In the genomic region with DNA sequence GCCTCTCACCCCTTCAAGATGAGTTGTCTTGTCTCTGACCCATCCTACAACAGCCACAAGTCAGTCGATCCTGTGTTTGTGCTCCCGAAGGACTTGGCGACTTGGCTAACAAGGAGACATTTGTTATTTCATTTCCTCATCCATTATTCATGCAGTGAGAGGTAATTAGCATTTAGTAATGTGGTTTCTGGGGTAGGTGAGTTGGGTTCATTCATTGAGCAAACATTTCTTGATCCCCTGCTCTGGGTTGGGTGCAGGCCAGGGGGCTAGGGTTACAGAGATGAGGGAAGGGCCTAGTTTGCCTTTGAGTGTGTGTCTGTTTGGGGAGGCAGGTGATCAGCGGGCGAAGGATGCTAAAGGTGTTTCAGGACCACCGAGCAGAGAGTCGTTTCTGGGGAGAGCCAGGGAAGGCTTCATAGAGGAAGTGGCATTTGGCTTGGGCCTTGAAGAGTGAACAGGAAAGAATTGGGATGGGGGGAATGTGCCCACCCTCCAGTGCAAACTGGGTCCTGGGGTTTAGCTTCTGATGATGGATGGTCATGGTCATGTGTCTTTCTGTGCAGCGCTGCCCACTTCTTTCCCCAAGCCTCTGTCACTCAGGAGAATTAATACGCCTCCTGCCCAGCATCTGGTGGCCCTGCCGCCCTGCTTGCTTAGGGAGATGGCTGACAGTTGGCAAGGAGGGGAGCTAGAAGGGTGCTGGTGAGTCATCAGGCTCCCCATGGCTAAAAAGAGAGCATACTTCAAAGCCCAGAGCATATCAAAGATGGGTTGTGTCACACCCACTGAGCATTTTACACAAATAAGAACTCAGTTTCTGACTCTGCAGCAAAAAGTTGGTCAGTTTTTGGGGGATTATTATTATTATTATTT, we compare ENCODE assay signal across 8 cellular contexts. TPM values are rescaled to one million over a fixed set of nuclear protein-coding genes. Genes with fewer than 3 reads are reported as not detected.
DNase-seq lines count a peak whose midpoint lies in the region; ATAC-seq lines count a peak whose summit lies in the region.

No MANE protein-coding gene starts in this region.

- H2BK5ac ChIP-seq in mesendoderm (ENCODE audit: low read length) = no peak overlapping the region

- no peak overlapping the region for H4K8ac ChIP-seq in mesendoderm (ENCODE audit: low read depth, low read length)

- H3K4me2 ChIP-seq in mesendoderm (ENCODE audit: low read length) = no peak overlapping the region

- no peak overlapping the region for H3K4ac ChIP-seq in mesendoderm (ENCODE audit: low read depth, low read length)

- H3K79me1 ChIP-seq in mesendoderm (ENCODE audit: low read length) = peaks cover 8% of the 10 kb centered on the region

- H3K4me1 Mint-ChIP-seq in activated T-helper 1 cell treated with anti-CD3 and anti-CD28 coated beads, Interleukin-12 subunit alpha, Interleukin-12 subunit beta, Interleukin-2, Interleukin-4 antibody, amounts not matched to agents 30 ng/mL and 10 ng/mL and 1 ng/mL, durations not matched to agents 14 hours and 24 hours and 36 hours (ENCODE audit: low read depth) = peaks cover 34% of the 10 kb centered on the region

- no peak overlapping the region for H3K9ac ChIP-seq in mesendoderm (ENCODE audit: low read length)

- H3K4me3 Mint-ChIP-seq in activated T-helper 1 cell treated with anti-CD3 and anti-CD28 coated beads, Interleukin-12 subunit alpha, Interleukin-12 subunit beta, Interleukin-2, Interleukin-4 antibody, amounts not matched to agents 30 ng/mL and 10 ng/mL and 1 ng/mL, durations not matched to agents 14 hours and 24 hours and 36 hours = no peak overlapping the region

- no peak overlapping the region for H3K4me3 ChIP-seq in mesendoderm (ENCODE audit: low read length)

- H3K27ac ChIP-seq in mesendoderm (ENCODE audit: low read depth, low read length) = peak overlapping the region; percentile 52

- intact Hi-C loops in activated T-helper 1 cell treated with anti-CD3 and anti-CD28 coated beads, Interleukin-12 subunit alpha, Interleukin-12 subunit beta, Interleukin-2, Interleukin-4 antibody, amounts not matched to agents 30 ng/mL and 10 ng/mL and 1 ng/mL, durations not matched to agents 14 hours and 24 hours and 36 hours (cut with micrococcal nuclease) = loop anchor here (5.0 kb wide), 1 partner anchor 38 kb away; a partner anchor contains a TSS
- intact Hi-C loops in posterior cingulate gyrus (cut with DNase I) = no loop called here

- WGBS in mesendoderm (ENCODE audit: extremely low coverage, insufficient coverage, low lambda C conversion rate) = no CpG with 5 or more reads among the region's 10 CpGs

- H3K56ac ChIP-seq in mesendoderm (ENCODE audit: low read length) = no peak overlapping the region

- no peaks in the 10 kb centered on the region for H3K27me3 ChIP-seq in mesendoderm (ENCODE audit: insufficient read depth, low read length, poor library complexity)

- H3K4me1 ChIP-seq in mesendoderm (ENCODE audit: control insufficient read depth, low read depth, low read length) = peaks cover 10% of the 10 kb centered on the region

- no peaks in the 10 kb centered on the region for H3K36me3 ChIP-seq in mesendoderm (ENCODE audit: control insufficient read depth, insufficient read depth, low read length)

- no peaks in the 10 kb centered on the region for H3K79me2 ChIP-seq in mesendoderm (ENCODE audit: control insufficient read depth, insufficient read depth, low read length)

- peaks cover 13% of the 10 kb centered on the region for H3K9me3 Mint-ChIP-seq in activated T-helper 1 cell treated with anti-CD3 and anti-CD28 coated beads, Interleukin-12 subunit alpha, Interleukin-12 subunit beta, Interleukin-2, Interleukin-4 antibody, amounts not matched to agents 30 ng/mL and 10 ng/mL and 1 ng/mL, durations not matched to agents 14 hours and 24 hours and 36 hours

- H3K27me3 Mint-ChIP-seq in activated T-helper 1 cell treated with anti-CD3 and anti-CD28 coated beads, Interleukin-12 subunit alpha, Interleukin-12 subunit beta, Interleukin-2, Interleukin-4 antibody, amounts not matched to agents 30 ng/mL and 10 ng/mL and 1 ng/mL, durations not matched to agents 14 hours and 24 hours and 36 hours (ENCODE audit: insufficient read depth) = no peaks in the 10 kb centered on the region

- DNase-seq in DMS53 treated with DMSO at 0.1 percent for 48 hours (lab: John Stamatoyannopoulos, UW; ENCODE audit: unreplicated experiment) (peak; percentile 47), NCI-H2171 (lab: John Stamatoyannopoulos, UW) (peak; percentile 68), mesendoderm (peak; percentile 40), posterior cingulate gyrus (no peak), GM19240 (ENCODE audit: insufficient read length, low spot score) (no peak)
- DNase-seq in activated T-helper 1 cell treated with anti-CD3 and anti-CD28 coated beads, Interleukin-12 subunit alpha, Interleukin-12 subunit beta, Interleukin-2, Interleukin-4 antibody, amounts not matched to agents 30 ng/mL and 10 ng/mL and 1 ng/mL, durations not matched to agents 14 hours and 24 hours and 36 hours (ENCODE audit: low spot score) = no peak

- peaks cover 50% of the 10 kb centered on the region for H3K36me3 Mint-ChIP-seq in activated T-helper 1 cell treated with anti-CD3 and anti-CD28 coated beads, Interleukin-12 subunit alpha, Interleukin-12 subunit beta, Interleukin-2, Interleukin-4 antibody, amounts not matched to agents 30 ng/mL and 10 ng/mL and 1 ng/mL, durations not matched to agents 14 hours and 24 hours and 36 hours (ENCODE audit: low read depth)

- no peak overlapping the region for H2BK15ac ChIP-seq in mesendoderm (replicated peaks; ENCODE audit: low read depth)

- ATAC-seq in HG02970 (IDR thresholded peaks at IDR 0.05; ENCODE audit: low FRiP score, unreplicated experiment) (no peak), HG02938 (IDR thresholded peaks at IDR 0.05; ENCODE audit: unreplicated experiment) (no peak)

- H3K18ac ChIP-seq in mesendoderm (ENCODE audit: low read length) = no peak overlapping the region

- peak overlapping the region; percentile 50 for H3K27ac Mint-ChIP-seq in activated T-helper 1 cell treated with anti-CD3 and anti-CD28 coated beads, Interleukin-12 subunit alpha, Interleukin-12 subunit beta, Interleukin-2, Interleukin-4 antibody, amounts not matched to agents 30 ng/mL and 10 ng/mL and 1 ng/mL, durations not matched to agents 14 hours and 24 hours and 36 hours

- no peak overlapping the region for H2AK5ac ChIP-seq in mesendoderm (ENCODE audit: low read length)

- H3K23ac ChIP-seq in mesendoderm (ENCODE audit: low read length) = no peak overlapping the region

- no peak overlapping the region for H4K5ac ChIP-seq in mesendoderm (ENCODE audit: low read length)

- H2BK120ac ChIP-seq in mesendoderm (ENCODE audit: low read depth, low read length) = no peak overlapping the region

RNA-seq across cellular contexts. Expression of a gene that starts 38.5 kb away (rescaled TPM):
- total RNA-seq in activated T-helper 1 cell treated with anti-CD3 and anti-CD28 coated beads, Interleukin-12 subunit alpha, Interleukin-12 subunit beta, Interleukin-2, Interleukin-4 antibody, amounts not matched to agents 30 ng/mL and 10 ng/mL and 1 ng/mL, durations not matched to agents 14 hours and 24 hours and 36 hours = 272 and 278 TPM in 2 replicates
- 29.1 TPM for polyA plus RNA-seq in mesendoderm (2013, experiment 1 of 2)
- polyA plus RNA-seq in mesendoderm (2013, experiment 2 of 2) = 29.8 TPM

Comparison
In these comparisons a context has a peak if more than half of its experiments do, and no peak if none do; other contexts are left out.
1. DNase-seq: peak in DMS53 treated with DMSO at 0.1 percent for 48 hours (single experiment), NCI-H2171 (single experiment) and mesendoderm (single experiment); none in activated T-helper 1 cell treated with anti-CD3 and anti-CD28 coated beads, Interleukin-12 subunit alpha, Interleukin-12 subunit beta, Interleukin-2, Interleukin-4 antibody, amounts not matched to agents 30 ng/mL and 10 ng/mL and 1 ng/mL, durations not matched to agents 14 hours and 24 hours and 36 hours (single experiment), posterior cingulate gyrus (0 of 10) and GM19240 (single experiment).